8 cellular contexts compared by ENCODE assay signal in genomic region chr16:648786-649589, GRCh38. TPM values are rescaled to one million over a fixed set of nuclear protein-coding genes. Genes with fewer than 3 reads are reported as not detected.
DNase-seq lines count a peak whose midpoint lies in the region; ATAC-seq and TF ChIP-seq lines count a peak whose summit lies in the region.

WDR90 (plus strand) TSS chr16:649365; CDS start chr16:649417, 52 bp downstream.

- peaks cover 21% of the 10 kb centered on the region for H3K4me1 ChIP-seq in ACC112 (ENCODE audit: control insufficient read depth, insufficient read depth, low read length, unreplicated experiment)
- H3K4me1 ChIP-seq in skeletal muscle tissue (ENCODE audit: control insufficient read depth in 3 of 3, insufficient read depth in 3 of 3, low read length in 3 of 3): peaks cover 39 to 48% (median 47%) of the 10 kb centered on the region in 3 donors

- H2AFZ ChIP-seq in ACC112 (ENCODE audit: low read length, unreplicated experiment): peak within 1 kb of the TSS; percentile 71

- H3K4me3 ChIP-seq in ACC112 (ENCODE audit: low read depth, low read length): peak within 1 kb of the TSS; percentile 96
- H3K4me3 ChIP-seq in WERI-Rb-1 (ENCODE audit: low read depth, low read length): peak within 1 kb of the TSS; percentile 58
- peak within 1 kb of the TSS; percentile 73 to 86 (median 83) for H3K4me3 ChIP-seq in skeletal muscle tissue (ENCODE audit: low read length in 3 of 3)

- H3K79me2 ChIP-seq in ACC112 (ENCODE audit: control insufficient read depth, insufficient read depth, low read length, unreplicated experiment): peaks cover 5% of the 10 kb centered on the region

- H3K9me3 ChIP-seq in WERI-Rb-1 (ENCODE audit: severe bottlenecking) (no peaks in the 10 kb centered on the region), skeletal muscle tissue (ENCODE audit: control insufficient read depth in 3 of 3, low read length in 3 of 3) (no peaks in the 10 kb centered on the region)

- DNase-seq in NCI-H2196 treated with DMSO at 0.1 percent for 48 hours (lab: John Stamatoyannopoulos, UW; ENCODE audit: unreplicated experiment): peak; percentile 80
- DNase-seq in WERI-Rb-1: peak; percentile 93
- DNase-seq in T47D (ENCODE audit: low read depth in 1 of 2, low spot score in 1 of 2): peak; percentile 91 to 98
- peak; percentile 100 for DNase-seq in iPS-NIHi11 (ENCODE audit: low spot score)

- H3K36me3 ChIP-seq in ACC112 (ENCODE audit: insufficient read depth, low read length): no peaks in the 10 kb centered on the region
- peaks cover 37% of the 10 kb centered on the region for H3K36me3 ChIP-seq in WERI-Rb-1
- H3K36me3 ChIP-seq in skeletal muscle tissue (ENCODE audit: control insufficient read depth in 3 of 3, insufficient read depth in 3 of 3, low read length in 3 of 3): peaks cover 0 to 3% (median 0%) of the 10 kb centered on the region in 3 donors

- ATAC-seq in GM18909 (IDR thresholded peaks at IDR 0.05; ENCODE audit: poor library complexity, unreplicated experiment): peak; percentile 75
- ATAC-seq in HG03139 (IDR thresholded peaks at IDR 0.05; ENCODE audit: unreplicated experiment): peak; percentile 77

- TF ChIP-seq CTCF in WERI-Rb-1 (IDR thresholded peaks at IDR 0.05; ENCODE audit: low read depth, low read length): no peak

- no peaks in the 10 kb centered on the region for H3K27me3 ChIP-seq in ACC112 (ENCODE audit: insufficient read depth, low read length)
- no peaks in the 10 kb centered on the region for H3K27me3 ChIP-seq in WERI-Rb-1 (ENCODE audit: insufficient read depth, low read depth, severe bottlenecking)
- H3K27me3 ChIP-seq in skeletal muscle tissue (ENCODE audit: control insufficient read depth in 3 of 3, insufficient read depth in 3 of 3, low read length in 3 of 3): no peaks in the 10 kb centered on the region

- in situ Hi-C loops in T47D (cut with HindIII; ENCODE audit: low pct_unique_long_range_greater_than_20kb, low sequenced_read_pairs): no loop called here

- H3K27ac ChIP-seq in ACC112 (ENCODE audit: low read depth, low read length) (peak within 1 kb of the TSS; percentile 81), WERI-Rb-1 (peak within 1 kb of the TSS; percentile 91), skeletal muscle tissue (ENCODE audit: low read depth, low read length) (peak within 1 kb of the TSS; percentile 87)

- peak within 1 kb of the TSS; percentile 84 to 93 (median 88) for H3K9ac ChIP-seq in skeletal muscle tissue (ENCODE audit: low read depth in 1 of 3, low read length in 3 of 3)

RNA-seq across cellular contexts. Expression of gene WDR90, which starts in this region (rescaled TPM):
- 6.3 TPM for total RNA-seq in skeletal muscle tissue

Comparison
In these comparisons a context has a peak if more than half of its experiments do, and no peak if none do; other contexts are left out.
1. Peak in every context shown above with its lines: DNase-seq, ATAC-seq, H3K4me3 ChIP-seq and H3K27ac ChIP-seq.